ENCODE assay signal across 7 cellular contexts in genomic region chr10:59906417-59907202, GRCh38. TPM values are rescaled to one million over a fixed set of nuclear protein-coding genes. Genes with fewer than 3 reads are reported as not detected.
DNase-seq lines count a peak whose midpoint lies in the region; ATAC-seq, FAIRE-seq and TF ChIP-seq lines count a peak whose summit lies in the region.

Gene CCDC6, minus strand, starts transcription at chr10:59906556. Its CDS starts 132 bp downstream, at chr10:59906424.

- H3K4me3 ChIP-seq in astrocyte (ENCODE audit: insufficient read depth, low read depth, low read length) = peak within 1 kb of the TSS; percentile 94
- peak within 1 kb of the TSS; percentile 97 for H3K4me3 ChIP-seq in retinal pigment epithelial cell (ENCODE audit: low read length)

- peak; percentile 83 for ATAC-seq in GM18505 (IDR thresholded peaks at IDR 0.05; ENCODE audit: unreplicated experiment)
- peak; percentile 74 for ATAC-seq in HG02973 (IDR thresholded peaks at IDR 0.05; ENCODE audit: unreplicated experiment)

- TF ChIP-seq POLR2A in GM18505 (IDR thresholded peaks at IDR 0.05; ENCODE audit: borderline replicate concordance, extremely low read depth, insufficient read depth, insufficient read length) = peak; percentile 82

- peaks cover 30% of the 10 kb centered on the region for H3K4me1 ChIP-seq in astrocyte (ENCODE audit: insufficient read depth, low read length)

- FAIRE-seq in astrocyte (lab: Jason Lieb, UNC) = no peak

- no peaks in the 10 kb centered on the region for H3K27me3 Mint-ChIP-seq in T-helper 2 cell treated with Interferon-gamma antibody and Interleukin-4, amounts not matched to agents 5 μg/mL and 100 μg/mL, for 36 hours (ENCODE audit: low read depth)
- H3K27me3 Mint-ChIP-seq in astrocyte (ENCODE audit: low read depth, unreplicated experiment) = no peaks in the 10 kb centered on the region

- peak within 1 kb of the TSS; percentile 92 for H3K27ac ChIP-seq in astrocyte (ENCODE audit: low read depth, low read length)

- H4K20me1 ChIP-seq in astrocyte (ENCODE audit: insufficient read depth, low read length) = peaks cover 41% of the 10 kb centered on the region

- H3K36me3 ChIP-seq in astrocyte (ENCODE audit: insufficient read depth, low read length) = no peaks in the 10 kb centered on the region

- no peaks in the 10 kb centered on the region for H3K27me3 ChIP-seq in astrocyte (ENCODE audit: insufficient read depth, low read length)

- H3K9me3 ChIP-seq in astrocyte (ENCODE audit: insufficient read depth, low read depth, low read length) = no peaks in the 10 kb centered on the region

- peaks cover 5% of the 10 kb centered on the region for H3K9me3 Mint-ChIP-seq in T-helper 2 cell treated with Interferon-gamma antibody and Interleukin-4, amounts not matched to agents 5 μg/mL and 100 μg/mL, for 36 hours
- no peaks in the 10 kb centered on the region for H3K9me3 Mint-ChIP-seq in astrocyte (ENCODE audit: unreplicated experiment)

- DNase-seq in NCI-H1930 (lab: John Stamatoyannopoulos, UW) (peak; percentile 74), astrocyte (ENCODE audit: low read depth) (peak; percentile 87), hepatic stellate cell (ENCODE audit: low spot score) (peak; percentile 86), retinal pigment epithelial cell (ENCODE audit: low read depth) (peak; percentile 80)
- DNase-seq in T-helper 2 cell treated with Interferon-gamma antibody and Interleukin-4, amounts not matched to agents 5 μg/mL and 100 μg/mL, for 36 hours (ENCODE audit: low spot score) = peak; percentile 92

- H3K36me3 Mint-ChIP-seq in T-helper 2 cell treated with Interferon-gamma antibody and Interleukin-4, amounts not matched to agents 5 μg/mL and 100 μg/mL, for 36 hours (ENCODE audit: low read depth) = peaks cover 14% of the 10 kb centered on the region
- no peaks in the 10 kb centered on the region for H3K36me3 Mint-ChIP-seq in astrocyte (ENCODE audit: low read depth, unreplicated experiment)

- TF ChIP-seq CTCF in astrocyte (IDR thresholded peaks at IDR 0.05; ENCODE audit: insufficient read depth, low read depth, low read length) (peak; percentile 3), retinal pigment epithelial cell (conservative IDR thresholded peaks at IDR 0.05; ENCODE audit: low read depth, low read length) (peak; percentile 66)

- H3K4me1 Mint-ChIP-seq in T-helper 2 cell treated with Interferon-gamma antibody and Interleukin-4, amounts not matched to agents 5 μg/mL and 100 μg/mL, for 36 hours (ENCODE audit: low read depth) = peaks cover 44% of the 10 kb centered on the region
- H3K4me1 Mint-ChIP-seq in astrocyte (ENCODE audit: low read depth, unreplicated experiment) = peaks cover 28% of the 10 kb centered on the region

- H3K27ac Mint-ChIP-seq in T-helper 2 cell treated with Interferon-gamma antibody and Interleukin-4, amounts not matched to agents 5 μg/mL and 100 μg/mL, for 36 hours = peak within 1 kb of the TSS; percentile 98
- H3K27ac Mint-ChIP-seq in astrocyte (ENCODE audit: unreplicated experiment) = peak within 1 kb of the TSS; percentile 94

- H3K79me2 ChIP-seq in astrocyte (ENCODE audit: insufficient read depth, low read length) = peaks cover 44% of the 10 kb centered on the region

- peak within 1 kb of the TSS; percentile 91 for H3K9ac ChIP-seq in astrocyte (ENCODE audit: low read length)

- peak within 1 kb of the TSS; percentile 84 for H2AFZ ChIP-seq in astrocyte (ENCODE audit: low read depth, low read length)

- peak within 1 kb of the TSS; percentile 93 for H3K4me3 Mint-ChIP-seq in T-helper 2 cell treated with Interferon-gamma antibody and Interleukin-4, amounts not matched to agents 5 μg/mL and 100 μg/mL, for 36 hours
- H3K4me3 Mint-ChIP-seq in astrocyte (ENCODE audit: unreplicated experiment) = peak within 1 kb of the TSS; percentile 95

- H3K4me2 ChIP-seq in astrocyte (ENCODE audit: low read length) = peak within 1 kb of the TSS; percentile 94

RNA-seq across cellular contexts. Expression of gene CCDC6, which starts in this region (rescaled TPM):
- 69.4 and 73.9 TPM in 2 replicates for total RNA-seq in astrocyte

Comparison
In these comparisons a context has a peak if more than half of its experiments do, and no peak if none do; other contexts are left out.
1. Peak in every context shown above with its lines: DNase-seq, ATAC-seq, H3K4me3 ChIP-seq and H3K27ac ChIP-seq.